9 cellular contexts compared by ENCODE assay signal in the genomic region with DNA sequence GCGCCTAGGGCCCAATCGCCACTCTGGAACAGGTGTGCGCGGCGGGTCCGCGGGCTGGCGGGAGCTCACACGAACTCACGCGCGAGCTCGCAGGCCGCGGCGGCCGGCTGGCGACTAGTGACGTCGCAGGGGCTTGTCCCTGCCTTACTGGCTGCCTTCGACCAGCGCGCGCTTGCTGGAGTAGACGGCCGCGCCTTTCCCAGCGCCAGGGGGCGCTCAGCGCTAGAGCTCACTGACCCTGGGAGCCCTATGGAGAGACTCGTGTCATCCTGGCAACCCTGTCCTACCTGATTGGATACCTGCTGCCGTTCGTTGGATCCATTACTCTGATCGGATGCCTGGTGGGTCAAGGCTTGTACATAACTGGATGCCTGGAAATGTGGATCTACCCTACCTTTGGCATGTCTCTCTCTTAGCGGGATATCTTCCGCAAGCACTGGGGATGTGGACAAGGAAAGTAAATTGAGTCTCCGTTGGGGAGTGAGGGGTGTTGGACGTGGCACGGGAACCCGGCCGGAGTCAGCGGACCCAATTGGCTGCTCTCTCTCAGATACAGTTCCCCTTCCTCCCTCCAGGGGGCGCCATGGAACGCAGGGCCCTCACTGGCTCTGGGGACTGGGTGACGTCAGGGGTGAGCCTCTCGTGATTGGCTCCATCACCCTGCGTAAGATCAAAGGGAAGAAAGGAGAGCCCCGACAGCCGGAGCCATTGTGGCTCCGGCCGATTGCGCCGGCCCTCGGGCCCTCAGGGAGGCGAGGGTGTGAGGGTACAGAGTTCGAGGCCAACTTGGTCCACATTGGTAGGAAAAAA. TPM values are rescaled to one million over a fixed set of nuclear protein-coding genes. Genes with fewer than 3 reads are reported as not detected.
DNase-seq lines count a peak whose midpoint lies in the region; ATAC-seq and TF ChIP-seq lines count a peak whose summit lies in the region.
"Not testable (repeated sequence)": the region's sequence is repeated elsewhere in the genome, so short reads cannot be mapped to it uniquely, and the experiment has no call there.
"Had no signal": no experiment of that assay in that cellular context is flagged by ENCODE, and none has a peak within 500 bp of the region (broad histone marks: within the 10 kb centered on the region; RNA-seq: fewer than 3 reads in every experiment).

No MANE protein-coding gene starts in this region.

- DNase-seq in ELF-1 (ENCODE audit: low read depth, low spot score), result peak; percentile 21
- peak; percentile 33 for DNase-seq in NAMALWA (ENCODE audit: low spot score)
- DNase-seq in RWPE2 (ENCODE audit: low spot score); left lung: not testable (repeated sequence)
- peak; percentile 44 for DNase-seq in activated CD4-positive, alpha-beta T cell treated with anti-CD3 and anti-CD28 coated beads for 48 hours
- peak; percentile 9 for DNase-seq in stimulated activated naive CD8-positive, alpha-beta T cell treated with anti-CD3 and anti-CD28 coated beads, Interleukin-15, Interleukin-2, amounts not matched to agents 100 U/mL and 50 U/mL, for 24 hours

- not testable (repeated sequence) for H3K9me3 ChIP-seq in RWPE2 (ENCODE audit: severe bottlenecking); left lung

- not testable (repeated sequence) for H3K27ac ChIP-seq in RWPE2 (ENCODE audit: poor library complexity, severe bottlenecking); left lung

- not testable (repeated sequence) for H3K36me3 Mint-ChIP-seq in activated T-helper 17 cell treated with anti-CD3 and anti-CD28 coated beads, Interleukin-2, amount 50 U/mL, for 72 hours (ENCODE audit: low read depth)

- not testable (repeated sequence) for H3K36me3 ChIP-seq in RWPE2 (ENCODE audit: low read depth); left lung

- 0 out of 3 replicates have a peak, but pooled peaks have one; percentile 44 for ATAC-seq in RWPE2 (ENCODE audit: low read depth)
- peak; percentile 44 for ATAC-seq in activated T-helper 17 cell treated with anti-CD3 and anti-CD28 coated beads, Interleukin-2, amount 50 U/mL, for 72 hours (replicated peaks)
- peak; percentile 33 for ATAC-seq in left lung
- ATAC-seq in stimulated activated naive CD8-positive, alpha-beta T cell treated with anti-CD3 and anti-CD28 coated beads, Interleukin-15, Interleukin-2, amounts not matched to agents 100 U/mL and 50 U/mL, for 24 hours, result peak; percentile 40

- H3K4me1 ChIP-seq in RWPE2 (ENCODE audit: insufficient read depth, poor library complexity, severe bottlenecking); left lung: not testable (repeated sequence)

- peaks cover 44% of the 10 kb centered on the region for H3K27me3 Mint-ChIP-seq in activated T-helper 17 cell treated with anti-CD3 and anti-CD28 coated beads, Interleukin-2, amount 50 U/mL, for 72 hours

- not testable (repeated sequence) for H3K27ac Mint-ChIP-seq in activated T-helper 17 cell treated with anti-CD3 and anti-CD28 coated beads, Interleukin-2, amount 50 U/mL, for 72 hours

- H3K9me3 Mint-ChIP-seq in activated T-helper 17 cell treated with anti-CD3 and anti-CD28 coated beads, Interleukin-2, amount 50 U/mL, for 72 hours, result not testable (repeated sequence)

- H3K4me3 ChIP-seq in RWPE2 (ENCODE audit: severe bottlenecking); left lung: not testable (repeated sequence)

- peaks cover 11% of the 10 kb centered on the region for H3K27me3 ChIP-seq in RWPE2 (ENCODE audit: insufficient read depth, poor library complexity, severe bottlenecking)
- peaks cover 0 to 81% of the 10 kb centered on the region in 2 donors for H3K27me3 ChIP-seq in left lung

- not testable (repeated sequence) for H3K4me1 Mint-ChIP-seq in activated T-helper 17 cell treated with anti-CD3 and anti-CD28 coated beads, Interleukin-2, amount 50 U/mL, for 72 hours

- intact Hi-C loops in left lung (cut with DNase I), result not testable (repeated sequence)

- TF ChIP-seq CTCF in RWPE2 (IDR thresholded peaks at IDR 0.05; ENCODE audit: poor library complexity, severe bottlenecking), result peak; percentile 9
- TF ChIP-seq CTCF in left lung (IDR thresholded peaks at IDR 0.05), result not testable (repeated sequence)

- H3K4me3 Mint-ChIP-seq in activated T-helper 17 cell treated with anti-CD3 and anti-CD28 coated beads, Interleukin-2, amount 50 U/mL, for 72 hours, result not testable (repeated sequence)

RNA-seq across cellular contexts. Expression of gene SYT3, which starts 35.2 kb away (rescaled TPM):
- total RNA-seq in activated T-helper 17 cell treated with anti-CD3 and anti-CD28 coated beads, Interleukin-2, amount 50 U/mL, for 72 hours, result not detected
- total RNA-seq in left lung, result 1 to 10 TPM in 1 of 2 donors, under 1 TPM in 1; 0.12 to 1.5 TPM
- total RNA-seq: GM23248 had no signal

RNA-seq across cellular contexts. Expression of gene LRRC4B, which starts 36.2 kb away (rescaled TPM):
- total RNA-seq in activated T-helper 17 cell treated with anti-CD3 and anti-CD28 coated beads, Interleukin-2, amount 50 U/mL, for 72 hours, result not detected
- 1 to 10 TPM; 2.8 to 3.2 TPM for total RNA-seq in left lung
- total RNA-seq: CD8-positive, alpha-beta memory T cell; GM23248 had no signal

RNA-seq across cellular contexts. Expression of gene C19orf81, which starts 44.8 kb away (rescaled TPM):
- not detected for total RNA-seq in activated T-helper 17 cell treated with anti-CD3 and anti-CD28 coated beads, Interleukin-2, amount 50 U/mL, for 72 hours
- total RNA-seq in left lung, result 1 to 10 TPM in 1 of 2 donors, not detected in 1; 2.2 TPM
- total RNA-seq: CD8-positive, alpha-beta memory T cell; GM23248 had no signal
